ENCODE assay signal across 2 cellular contexts in the genomic region with DNA sequence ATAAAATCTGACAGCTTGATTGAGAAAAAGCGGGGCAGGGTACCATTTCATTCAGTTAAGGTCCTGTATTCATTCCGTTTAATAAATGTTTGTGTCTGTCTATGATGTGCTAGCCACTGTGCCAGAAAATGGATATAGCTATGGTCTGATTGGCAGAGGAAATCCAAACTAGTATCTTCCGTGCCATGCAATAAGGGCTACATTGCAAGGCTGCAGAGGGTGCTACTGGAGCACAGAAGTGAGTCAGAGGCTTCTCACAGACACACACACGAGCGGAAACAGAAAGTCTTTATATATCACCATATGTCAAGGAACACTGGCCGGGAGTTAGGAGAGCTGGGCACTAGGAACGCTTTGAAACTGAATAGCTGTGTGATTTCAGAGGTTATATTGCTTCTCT.
TF ChIP-seq lines count a peak whose summit lies in the region.

No MANE protein-coding gene starts in this region.

TF ChIP-seq in H1, 55 proteins besides CTCF, POLR2A, EP300 and RAD21:
- peak; percentile 1 for TF ChIP-seq KDM4A (IDR thresholded peaks at IDR 0.05; ENCODE audit: low read depth, low read length, severe bottlenecking)

TF ChIP-seq in liver, 16 proteins besides CTCF, POLR2A, EP300 and RAD21:
- TF ChIP-seq JUND (IDR thresholded peaks at IDR 0.05) (peak; percentile 11 to 63), TAF1 (conservative IDR thresholded peaks at IDR 0.05) (peak; percentile 14)
